ENCODE assay signal across 24 cellular contexts in the genomic region with DNA sequence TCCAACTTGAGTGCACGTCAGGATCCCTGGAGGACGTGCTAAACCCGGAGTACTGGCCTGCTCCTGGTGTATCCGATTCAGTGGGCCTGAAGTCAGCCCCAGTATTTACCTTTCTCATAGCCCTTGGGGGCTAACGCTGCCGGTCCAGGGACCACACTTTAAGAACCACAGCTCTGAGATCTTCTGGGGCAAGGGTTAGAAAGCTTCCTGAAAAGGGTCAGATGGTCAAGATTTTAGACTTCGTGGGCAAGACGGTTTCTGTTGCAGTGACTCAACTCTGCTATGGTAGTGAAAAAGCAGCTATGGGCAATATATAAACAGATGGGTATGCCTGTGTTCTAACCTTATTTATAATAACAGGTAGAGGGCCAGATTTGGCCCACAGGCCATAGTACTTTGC. TPM values are rescaled to one million over a fixed set of nuclear protein-coding genes. Genes with fewer than 3 reads are reported as not detected.
DNase-seq lines count a peak whose midpoint lies in the region; ATAC-seq, FAIRE-seq and TF ChIP-seq lines count a peak whose summit lies in the region.
"Had no signal": no experiment of that assay in that cellular context is flagged by ENCODE, and none has a peak within 500 bp of the region (broad histone marks: within the 10 kb centered on the region; RNA-seq: fewer than 3 reads in every experiment).

No MANE protein-coding gene starts in this region.

- H3K27ac ChIP-seq in GM23338 (ENCODE audit: low read depth) (no peak overlapping the region), GM12878 (ENCODE audit: control insufficient read depth, insufficient read depth) (no peak overlapping the region), mesendoderm (ENCODE audit: low read depth, low read length) (no peak overlapping the region)
- H3K27ac ChIP-seq: A549, GM23248 had no signal

- no peaks in the 10 kb centered on the region for H3K79me2 ChIP-seq in GM23338 (replicated peaks; ENCODE audit: insufficient read depth)
- H3K79me2 ChIP-seq in GM12878 (ENCODE audit: control insufficient read depth, insufficient read depth, low read length), result no peaks in the 10 kb centered on the region
- no peaks in the 10 kb centered on the region for H3K79me2 ChIP-seq in mesendoderm (ENCODE audit: control insufficient read depth, insufficient read depth, low read length)

- H3K79me1 ChIP-seq in mesendoderm (ENCODE audit: low read length), result no peaks in the 10 kb centered on the region

- no peaks in the 10 kb centered on the region for H3K27me3 ChIP-seq in GM23338 (ENCODE audit: insufficient read depth)
- H3K27me3 ChIP-seq in GM12878 (replicated peaks in 1 of 2; ENCODE audit: control insufficient read depth in 2 of 2, insufficient read depth in 2 of 2, low read length in 1 of 2), result no peaks in the 10 kb centered on the region
- H3K27me3 ChIP-seq in mesendoderm (ENCODE audit: insufficient read depth, low read length, poor library complexity), result no peaks in the 10 kb centered on the region

- H3K9ac ChIP-seq in GM12878 (ENCODE audit: control insufficient read depth, insufficient read depth, low read length), result no peak overlapping the region
- H3K9ac ChIP-seq in mesendoderm (ENCODE audit: low read length), result no peak overlapping the region
- H3K9ac ChIP-seq: GM23248 had no signal

- 73% methylated on average over 8 of the region's 8 CpGs for WGBS in GM12878 (ENCODE audit: insufficient coverage, insufficient replicate concordance, low lambda C conversion rate, missing lambda C conversion rate)
- WGBS in mesendoderm (ENCODE audit: extremely low coverage, insufficient coverage, low lambda C conversion rate), result no CpG with 5 or more reads among the region's 8 CpGs

- TF ChIP-seq POLR2A in GM12878 (IDR thresholded peaks at IDR 0.05; ENCODE audit: low read depth, low read length), result no peak

- H3K4me1 Mint-ChIP-seq in GM23338, result peaks cover 23% of the 10 kb centered on the region
- H3K4me1 Mint-ChIP-seq in progenitor cell of endocrine pancreas (ENCODE audit: low read depth), result peaks cover 3% of the 10 kb centered on the region
- H3K4me1 Mint-ChIP-seq in activated T-helper 17 cell treated with anti-CD3 and anti-CD28 coated beads, Interleukin-2, amount 50 U/mL, for 72 hours, result no peaks in the 10 kb centered on the region

- POLR2A ChIA-PET in GM12878 (lab: Charles Lee), result interaction anchor here (0.6 kb wide), 1 partner anchor 46 kb away, joined by 6 read pairs; no protein-coding TSS in a partner anchor

- H4K20me1 ChIP-seq in GM23338 (replicated peaks; ENCODE audit: insufficient read depth) (no peaks in the 10 kb centered on the region), GM12878 (ENCODE audit: control insufficient read depth, insufficient read depth) (no peaks in the 10 kb centered on the region)

- H3K4ac ChIP-seq in mesendoderm (ENCODE audit: low read depth, low read length), result peak overlapping the region; percentile 56

- no peak overlapping the region for H3K4me2 ChIP-seq in GM23338
- no peak overlapping the region for H3K4me2 ChIP-seq in GM12878 (ENCODE audit: control insufficient read depth, insufficient read depth)
- no peak overlapping the region for H3K4me2 ChIP-seq in mesendoderm (ENCODE audit: low read length)
- H3K4me2 ChIP-seq: A549 had no signal

- ATAC-seq in GM23338 (no peak), GM12878 (peak; percentile 29; the same call in 2 of the 3 replicates), GM18517 (IDR thresholded peaks at IDR 0.05; ENCODE audit: unreplicated experiment) (no peak)
- no peak for ATAC-seq in activated T-helper 17 cell treated with anti-CD3 and anti-CD28 coated beads, Interleukin-2, amount 50 U/mL, for 72 hours (replicated peaks)

- H2BK15ac ChIP-seq in mesendoderm (replicated peaks; ENCODE audit: low read depth), result no peak overlapping the region

- BruUV-seq in GM12878 (replicated peaks; lab: Mats Ljungman, UMichigan), result no TSS peak

- H3K4me3 ChIP-seq in GM23338 (no peak overlapping the region), GM12878 (no peak overlapping the region), mesendoderm (ENCODE audit: low read length) (no peak overlapping the region)
- H3K4me3 ChIP-seq: A549, GM23248, HAP-1 had no signal

- RAD21 ChIA-PET in GM12878 (lab: Charles Lee; ENCODE audit: unreplicated experiment), result no interaction called here

- peaks cover 11% of the 10 kb centered on the region for H3K4me1 ChIP-seq in GM23338 (ENCODE audit: insufficient read depth)
- H3K4me1 ChIP-seq in GM12878 (ENCODE audit: control insufficient read depth, insufficient read depth, low read length), result peaks cover 10% of the 10 kb centered on the region
- H3K4me1 ChIP-seq in mesendoderm (ENCODE audit: control insufficient read depth, low read depth, low read length), result no peaks in the 10 kb centered on the region
- H3K4me1 ChIP-seq: A549 had no signal

- H3K4me3 Mint-ChIP-seq in GM23338 (no peak overlapping the region), progenitor cell of endocrine pancreas (ENCODE audit: low read depth) (no peak overlapping the region)
- H3K4me3 Mint-ChIP-seq in activated T-helper 17 cell treated with anti-CD3 and anti-CD28 coated beads, Interleukin-2, amount 50 U/mL, for 72 hours, result no peak overlapping the region
- H3K4me3 Mint-ChIP-seq: CD4-positive, alpha-beta memory T cell; HFFc6 had no signal

- no peak for TF ChIP-seq EP300 in GM12878 (IDR thresholded peaks at IDR 0.05; ENCODE audit: borderline replicate concordance in 1 of 2, control insufficient read depth in 1 of 2, low read depth in 2 of 2, low read length in 2 of 2)

- H3K9me2 ChIP-seq in GM23338 (ENCODE audit: insufficient read depth), result no peaks in the 10 kb centered on the region; the same call in 1 of the 2 replicates

- H4K5ac ChIP-seq in mesendoderm (ENCODE audit: low read length), result no peak overlapping the region

- peak overlapping the region; percentile 5 for H3K18ac ChIP-seq in mesendoderm (ENCODE audit: low read length)

- H3K36me3 Mint-ChIP-seq in GM23338 (ENCODE audit: low read depth) (no peaks in the 10 kb centered on the region), progenitor cell of endocrine pancreas (ENCODE audit: insufficient read depth) (no peaks in the 10 kb centered on the region)
- no peaks in the 10 kb centered on the region for H3K36me3 Mint-ChIP-seq in activated T-helper 17 cell treated with anti-CD3 and anti-CD28 coated beads, Interleukin-2, amount 50 U/mL, for 72 hours (ENCODE audit: low read depth)
- H3K36me3 Mint-ChIP-seq: CD4-positive, alpha-beta memory T cell had no signal

- H3K9me3 ChIP-seq in GM12878 (replicated peaks; ENCODE audit: control insufficient read depth, insufficient read depth, low read length), result no peaks in the 10 kb centered on the region; the same call in 2 of the 3 replicates
- H3K9me3 ChIP-seq: A549, HAP-1 had no signal

- H3K36me3 ChIP-seq in GM23338 (ENCODE audit: insufficient read depth) (0 out of 2 replicates have a peak, but pooled peaks cover 3% of the 10 kb centered on the region), GM12878 (ENCODE audit: control insufficient read depth in 2 of 2, insufficient read depth in 2 of 2, low read length in 1 of 2) (no peaks in the 10 kb centered on the region), mesendoderm (ENCODE audit: control insufficient read depth, insufficient read depth, low read length) (no peaks in the 10 kb centered on the region)
- H3K36me3 ChIP-seq: HAP-1 had no signal

- SMC1A ChIA-PET in GM12878 (lab: Charles Lee; ENCODE audit: uncharacterized antibody, unreplicated experiment), result interaction anchor here (0.7 to 2.5 kb wide), 5 partner anchors 39 to 55 kb away, joined by 3 to 6 read pairs (median 3); no protein-coding TSS in a partner anchor

- no peak overlapping the region for H4K8ac ChIP-seq in mesendoderm (ENCODE audit: low read depth, low read length)

- CTCF ChIA-PET in GM12878 (lab: Yijun Ruan, JAX), result interaction anchor here (0.8 to 1.6 kb wide), 9 partner anchors 10 to 55 kb away, joined by 3 to 9 read pairs (median 3); no protein-coding TSS in a partner anchor

- in situ Hi-C loops in GM12878 (cut with MboI), result no loop called here

- H2BK5ac ChIP-seq in mesendoderm (ENCODE audit: low read length), result peak overlapping the region; percentile 45

- H3K27ac Mint-ChIP-seq in GM23338 (no peak overlapping the region), progenitor cell of endocrine pancreas (peak overlapping the region; percentile 17)
- no peak overlapping the region for H3K27ac Mint-ChIP-seq in activated T-helper 17 cell treated with anti-CD3 and anti-CD28 coated beads, Interleukin-2, amount 50 U/mL, for 72 hours
- H3K27ac Mint-ChIP-seq: CD4-positive, alpha-beta memory T cell; HFFc6 had no signal

- peaks cover 11% of the 10 kb centered on the region for H3K9me3 Mint-ChIP-seq in GM23338
- H3K9me3 Mint-ChIP-seq in progenitor cell of endocrine pancreas (ENCODE audit: low read depth), result no peaks in the 10 kb centered on the region
- no peaks in the 10 kb centered on the region for H3K9me3 Mint-ChIP-seq in activated T-helper 17 cell treated with anti-CD3 and anti-CD28 coated beads, Interleukin-2, amount 50 U/mL, for 72 hours
- H3K9me3 Mint-ChIP-seq: CD4-positive, alpha-beta memory T cell had no signal

- TF ChIP-seq RAD21 in GM12878 (IDR thresholded peaks at IDR 0.05; ENCODE audit: insufficient read depth, low read depth, low read length), result no peak

- H3F3A ChIP-seq in GM23338 (replicated peaks; ENCODE audit: low read depth), result 0 out of 2 replicates have a peak, but pooled peaks cover 5% of the 10 kb centered on the region

- intact Hi-C loops in GM12878 (cut with micrococcal nuclease; ENCODE audit: unreplicated experiment), result no loop called here

- H3K23ac ChIP-seq in mesendoderm (ENCODE audit: low read length), result no peak overlapping the region

- no peak for FAIRE-seq in GM12878 (lab: Jason Lieb, UNC)
- FAIRE-seq: A549, GM18507, GM19239, H54 had no signal

- H3K27me3 Mint-ChIP-seq in GM23338 (ENCODE audit: insufficient read depth, low read depth, poor library complexity) (no peaks in the 10 kb centered on the region), progenitor cell of endocrine pancreas (peaks cover 23% of the 10 kb centered on the region)
- H3K27me3 Mint-ChIP-seq in activated T-helper 17 cell treated with anti-CD3 and anti-CD28 coated beads, Interleukin-2, amount 50 U/mL, for 72 hours, result no peaks in the 10 kb centered on the region

- H2AFZ ChIP-seq in GM23338 (peak overlapping the region; percentile 59; the same call in 1 of the 2 replicates), GM12878 (ENCODE audit: control insufficient read depth, low read depth, low read length) (no peak overlapping the region)
- H2AFZ ChIP-seq: GM23248 had no signal

- TF ChIP-seq CTCF in GM23338 (conservative IDR thresholded peaks at IDR 0.05; ENCODE audit: low read depth in 2 of 2) (no peak), GM12878 (IDR thresholded peaks at IDR 0.05 in 2 of 3, conservative IDR thresholded peaks at IDR 0.05 in 1 of 3; ENCODE audit: control insufficient read depth in 2 of 3, extremely low read depth in 1 of 3, insufficient read depth in 1 of 3, low read depth in 3 of 3, low read length in 3 of 3) (no peak), progenitor cell of endocrine pancreas (IDR thresholded peaks at IDR 0.05; ENCODE audit: unreplicated experiment) (no peak)

- H2BK120ac ChIP-seq in mesendoderm (ENCODE audit: low read depth, low read length), result no peak overlapping the region

- H3K56ac ChIP-seq in mesendoderm (ENCODE audit: low read length), result peak overlapping the region; percentile 11

- DNase-seq in GM23338 (ENCODE audit: low spot score) (no peak), GM12878 (ENCODE audit: low read depth, low spot score) (no peak), mesendoderm (no peak), progenitor cell of endocrine pancreas (ENCODE audit: low spot score, unreplicated experiment) (no peak), activated gamma-delta T cell treated with Interleukin-2 at 50 U/mL for 16 hours (no peak), SKM-1 treated with dmso at 0.1 percent for 144 hours (lab: John Stamatoyannopoulos, UW; ENCODE audit: unreplicated experiment) (no peak)
- DNase-seq: 8988T; ACHN; C1 segment of cervical spinal cord; Calu3; CD4-positive, alpha-beta memory T cell; COR-L47; DMS53; DMS79 treated with DMSO at 0.1 percent for 48 hours; GF-D8; GM23248; HFFc6 had no signal

- peak overlapping the region; percentile 95 for H2AK5ac ChIP-seq in mesendoderm (ENCODE audit: low read length)

RNA-seq across cellular contexts. Expression of a gene that starts 14.6 kb away (rescaled TPM):
- total RNA-seq in GM23338 (2014; rRNA removed; shearing (Covaris generic)), result 144 and 158 TPM in 2 replicates
- polyA plus RNA-seq in GM23338 (2016; fragmentation: Nextera tagmentation; extraction: Ambion mirVana) (186 and 194 TPM in 2 replicates), GM12878 (2011; rRNA removed) (74.7 and 125 TPM in 2 replicates), GM12878 (2014; fragmentation: Illumina TruSeq; extraction: Trizol) (133 and 198 TPM in 2 replicates), GM12878 (2014; fragmentation: Nextera tagmentation; extraction: Ambion mirVana) (10 to 100 TPM; 46.1 to 47.7 TPM), GM12878 (2014; rRNA removed) (87.5 and 87.9 TPM in 2 replicates), GM12878 (2016; fragmentation: Nextera tagmentation; extraction: Ambion mirVana) (100 to 1,000 TPM; 143 to 160 TPM)
- total RNA-seq in GM12878 (2013; cell fraction: nucleolus; rRNA removed), result 199 and 215 TPM in 2 replicates
- total RNA-seq in GM12878 (2014; rRNA removed) (70.7 and 77.3 TPM in 2 replicates), GM12878 (2014; rRNA removed; fragmentation: Illumina TruSeq; extraction: Trizol) (80.8 and 85.2 TPM in 2 replicates), GM12878 (2021) (119 and 122 TPM in 2 replicates), progenitor cell of endocrine pancreas (124 and 139 TPM in 2 replicates)
- 47.5 TPM for polyA plus RNA-seq in GM12878 (2011; ENCODE audit: low read depth)
- 121 and 122 TPM in 2 replicates for polyA plus RNA-seq in GM12878 (2011; cell fraction: cytosol; rRNA removed)
- 109 and 126 TPM in 2 replicates for polyA plus RNA-seq in GM12878 (2011; cell fraction: nucleus; rRNA removed)
- polyA plus RNA-seq in GM12878 (2012), result 67.1 and 71.5 TPM in 2 replicates
- polyA minus RNA-seq in GM12878 (2011; rRNA and poly(A)+ RNA removed), result 227 and 233 TPM in 2 replicates
- polyA minus RNA-seq in GM12878 (2011; cell fraction: cytosol; rRNA and poly(A)+ RNA removed), result 47.4 and 71.6 TPM in 2 replicates
- polyA minus RNA-seq in GM12878 (2011; cell fraction: nucleus; rRNA and poly(A)+ RNA removed), result 39.7 and 77.1 TPM in 2 replicates
- polyA plus RNA-seq in mesendoderm (2013, experiment 1 of 2), result 157 TPM
- 159 TPM for polyA plus RNA-seq in mesendoderm (2013, experiment 2 of 2)
- total RNA-seq in activated T-helper 17 cell treated with anti-CD3 and anti-CD28 coated beads, Interleukin-2, amount 50 U/mL, for 72 hours, result 100 to 1,000 TPM in 1 of 2 donors, 10 to 100 TPM in 1; 93.4 to 127 TPM

RNA-seq across cellular contexts. Expression of a gene that starts 36.9 kb away (rescaled TPM):
- total RNA-seq in GM23338 (2014; rRNA removed; shearing (Covaris generic)), result 54.6 and 70.4 TPM in 2 replicates
- polyA plus RNA-seq in GM23338 (2016; fragmentation: Nextera tagmentation; extraction: Ambion mirVana) (13.4 and 15.5 TPM in 2 replicates), GM12878 (2011; rRNA removed) (19.6 and 26.4 TPM in 2 replicates), GM12878 (2014; fragmentation: Illumina TruSeq; extraction: Trizol) (14.1 and 14.3 TPM in 2 replicates), GM12878 (2014; fragmentation: Nextera tagmentation; extraction: Ambion mirVana) (1 to 10 TPM; 2.6 to 2.7 TPM), GM12878 (2014; rRNA removed) (35.0 and 37.5 TPM in 2 replicates), GM12878 (2016; fragmentation: Nextera tagmentation; extraction: Ambion mirVana) (10 to 100 TPM; 12.9 to 16.8 TPM)
- total RNA-seq in GM12878 (2013; cell fraction: nucleolus; rRNA removed), result 89.6 and 93.8 TPM in 2 replicates
- total RNA-seq in GM12878 (2014; rRNA removed) (36.4 and 38.2 TPM in 2 replicates), GM12878 (2014; rRNA removed; fragmentation: Illumina TruSeq; extraction: Trizol) (16.2 and 16.7 TPM in 2 replicates), GM12878 (2021) (45.3 and 45.4 TPM in 2 replicates), progenitor cell of endocrine pancreas (43.2 and 46.7 TPM in 2 replicates)
- polyA plus RNA-seq in GM12878 (2011; ENCODE audit: low read depth), result 12.7 TPM
- 30.1 and 37.2 TPM in 2 replicates for polyA plus RNA-seq in GM12878 (2011; cell fraction: cytosol; rRNA removed)
- 76.3 and 77.8 TPM in 2 replicates for polyA plus RNA-seq in GM12878 (2011; cell fraction: nucleus; rRNA removed)
- polyA plus RNA-seq in GM12878 (2012), result 28.5 and 29.3 TPM in 2 replicates
- polyA minus RNA-seq in GM12878 (2011; rRNA and poly(A)+ RNA removed), result 40.7 and 65.6 TPM in 2 replicates
- polyA minus RNA-seq in GM12878 (2011; cell fraction: cytosol; rRNA and poly(A)+ RNA removed), result 17.5 and 25.8 TPM in 2 replicates
- 26.0 and 37.4 TPM in 2 replicates for polyA minus RNA-seq in GM12878 (2011; cell fraction: nucleus; rRNA and poly(A)+ RNA removed)
- 6.7 TPM for polyA plus RNA-seq in mesendoderm (2013, experiment 1 of 2)
- polyA plus RNA-seq in mesendoderm (2013, experiment 2 of 2), result 7.3 TPM
- total RNA-seq in activated T-helper 17 cell treated with anti-CD3 and anti-CD28 coated beads, Interleukin-2, amount 50 U/mL, for 72 hours, result 10 to 100 TPM; 52.3 to 65.5 TPM
